In genomic region chr16:16045879-16046278, GRCh38 we compare ENCODE assay signal across 13 cellular contexts.
DNase-seq lines count a peak whose midpoint lies in the region; ATAC-seq and TF ChIP-seq lines count a peak whose summit lies in the region.
"Had no signal": no experiment of that assay in that cellular context is flagged by ENCODE, and none has a peak within 500 bp of the region (broad histone marks: within the 10 kb centered on the region; RNA-seq: fewer than 3 reads in every experiment).

No MANE protein-coding gene starts in this region.

- H3K4me1 Mint-ChIP-seq in activated T-helper 17 cell treated with anti-CD3 and anti-CD28 coated beads, Interleukin-2, amount 50 U/mL, for 72 hours, result peaks cover 5% of the 10 kb centered on the region
- H3K4me1 Mint-ChIP-seq in neural progenitor cell, result peaks cover 3% of the 10 kb centered on the region

- DNase-seq in SK-N-SH (peak; percentile 29), HFF-Myc (ENCODE audit: extremely low read depth, low read depth) (no peak), neural progenitor cell (ENCODE audit: low spot score) (peak; percentile 68), NCI-H1092 treated with DMSO at 0.1 percent for 48 hours (lab: John Stamatoyannopoulos, UW) (no peak), DMS153 treated with DMSO at 0.1 percent for 48 hours (lab: John Stamatoyannopoulos, UW; ENCODE audit: unreplicated experiment) (no peak)
- DNase-seq: dorsolateral prefrontal cortex, naive B cell, NCI-H526 had no signal

- H3K9me3 Mint-ChIP-seq in activated T-helper 17 cell treated with anti-CD3 and anti-CD28 coated beads, Interleukin-2, amount 50 U/mL, for 72 hours, result no peaks in the 10 kb centered on the region
- H3K9me3 Mint-ChIP-seq in neural progenitor cell, result no peaks in the 10 kb centered on the region
- H3K9me3 Mint-ChIP-seq: activated naive CD4-positive, alpha-beta T cell treated with anti-CD3 and anti-CD28 coated beads, Interleukin-2, amount 50 U/mL, for 72 hours; naive B cell had no signal

- H3K27ac Mint-ChIP-seq in activated T-helper 17 cell treated with anti-CD3 and anti-CD28 coated beads, Interleukin-2, amount 50 U/mL, for 72 hours, result no peak overlapping the region
- no peak overlapping the region for H3K27ac Mint-ChIP-seq in neural progenitor cell

- H3K4me1 ChIP-seq in SK-N-SH (ENCODE audit: control insufficient read depth in 1 of 2, insufficient read depth in 2 of 2, low read depth in 1 of 2, low read length in 1 of 2), result peaks cover 4 to 8% of the 10 kb centered on the region in 2 experiments; a peak in 2 of 4 replicates
- peaks cover 5% of the 10 kb centered on the region for H3K4me1 ChIP-seq in neural progenitor cell

- H3F3A ChIP-seq in SK-N-SH (replicated peaks; ENCODE audit: insufficient read depth) (peaks cover 4% of the 10 kb centered on the region), neural progenitor cell (ENCODE audit: low read depth) (no peaks in the 10 kb centered on the region)

- H3K36me3 ChIP-seq in SK-N-SH (replicated peaks in 1 of 2; ENCODE audit: control insufficient read depth in 1 of 2, insufficient read depth in 2 of 2, low read length in 1 of 2), result peaks cover 15 to 27% of the 10 kb centered on the region in 2 experiments
- no peaks in the 10 kb centered on the region for H3K36me3 ChIP-seq in neural progenitor cell

- H3K4me2 ChIP-seq in SK-N-SH (no peak overlapping the region), neural progenitor cell (no peak overlapping the region)

- 96% methylated on average over 7 of the region's 12 CpGs for WGBS in SK-N-SH (ENCODE audit: low lambda C conversion rate)

- no peak for TF ChIP-seq RAD21 in SK-N-SH (IDR thresholded peaks at IDR 0.05; ENCODE audit: low read length)

- H3K4me3 ChIP-seq in SK-N-SH (ENCODE audit: low read depth in 2 of 2, low read length in 1 of 2) (no peak overlapping the region), HFF-Myc (replicated peaks; ENCODE audit: low read depth, low read length) (no peak overlapping the region), neural progenitor cell (no peak overlapping the region)
- H3K4me3 ChIP-seq: dorsolateral prefrontal cortex, thoracic aorta had no signal

- H3K27ac ChIP-seq in SK-N-SH (ENCODE audit: low read depth in 2 of 2, low read length in 1 of 2) (no peak overlapping the region), neural progenitor cell (no peak overlapping the region)
- H3K27ac ChIP-seq: dorsolateral prefrontal cortex, thoracic aorta had no signal

- TF ChIP-seq CTCF in SK-N-SH (IDR thresholded peaks at IDR 0.05) (peak; percentile 38), HFF-Myc (IDR thresholded peaks at IDR 0.05; ENCODE audit: low read depth, low read length, missing control alignments) (peak; percentile 46), neural progenitor cell (IDR thresholded peaks at IDR 0.05) (peak; percentile 54)

- no peak overlapping the region for H3K4me3 Mint-ChIP-seq in activated T-helper 17 cell treated with anti-CD3 and anti-CD28 coated beads, Interleukin-2, amount 50 U/mL, for 72 hours
- H3K4me3 Mint-ChIP-seq in neural progenitor cell, result no peak overlapping the region
- H3K4me3 Mint-ChIP-seq: naive B cell had no signal

- no peak for ATAC-seq in SK-N-SH treated with all-trans-retinoic acid at 6 μM for 48 hours
- peak; percentile 26 for ATAC-seq in activated T-helper 17 cell treated with anti-CD3 and anti-CD28 coated beads, Interleukin-2, amount 50 U/mL, for 72 hours (replicated peaks)
- ATAC-seq in GM19023 (IDR thresholded peaks at IDR 0.05; ENCODE audit: unreplicated experiment), result no peak

- H4K20me1 ChIP-seq in SK-N-SH (ENCODE audit: insufficient read depth), result 0 out of 2 replicates have a peak, but pooled peaks cover 4% of the 10 kb centered on the region
- no peaks in the 10 kb centered on the region for H4K20me1 ChIP-seq in neural progenitor cell (ENCODE audit: low read depth)

- POLR2A ChIA-PET in SK-N-SH (lab: Yijun Ruan, JAX), result interaction anchor here (0.9 kb wide), 1 partner anchor 13 kb away, joined by 3 read pairs; no protein-coding TSS in a partner anchor

- peaks cover 5% of the 10 kb centered on the region; the same call in 1 of the 2 replicates for H3K79me2 ChIP-seq in SK-N-SH (ENCODE audit: insufficient read depth)
- H3K79me2 ChIP-seq in neural progenitor cell (ENCODE audit: low read depth), result no peaks in the 10 kb centered on the region

- TF ChIP-seq EP300 in SK-N-SH (IDR thresholded peaks at IDR 0.05; ENCODE audit: borderline replicate concordance in 1 of 2, low read depth in 1 of 2, low read length in 1 of 2), result no peak

- H2AFZ ChIP-seq in SK-N-SH (ENCODE audit: low read depth) (no peak overlapping the region), neural progenitor cell (replicated peaks) (no peak overlapping the region)

- H3K9me2 ChIP-seq in SK-N-SH, result no peaks in the 10 kb centered on the region

- CTCF ChIA-PET in SK-N-SH (lab: Yijun Ruan, JAX), result interaction anchor here (1.8 kb wide), 1 partner anchor 17 kb away, joined by 8 read pairs; no protein-coding TSS in a partner anchor

- H3K9me3 ChIP-seq in SK-N-SH (no peaks in the 10 kb centered on the region), neural progenitor cell (ENCODE audit: low read depth) (no peaks in the 10 kb centered on the region)
- H3K9me3 ChIP-seq: thoracic aorta had no signal

- H3K27me3 Mint-ChIP-seq in activated T-helper 17 cell treated with anti-CD3 and anti-CD28 coated beads, Interleukin-2, amount 50 U/mL, for 72 hours, result no peaks in the 10 kb centered on the region
- no peaks in the 10 kb centered on the region for H3K27me3 Mint-ChIP-seq in neural progenitor cell (ENCODE audit: insufficient read depth, low read depth)
- H3K27me3 Mint-ChIP-seq: naive B cell had no signal

- H3K9ac ChIP-seq in SK-N-SH (no peak overlapping the region), neural progenitor cell (no peak overlapping the region)

- peaks cover 99% of the 10 kb centered on the region for H3K36me3 Mint-ChIP-seq in activated T-helper 17 cell treated with anti-CD3 and anti-CD28 coated beads, Interleukin-2, amount 50 U/mL, for 72 hours (ENCODE audit: low read depth)
- H3K36me3 Mint-ChIP-seq in neural progenitor cell, result peaks cover 22% of the 10 kb centered on the region

- H3K27me3 ChIP-seq in SK-N-SH (ENCODE audit: insufficient read depth) (no peaks in the 10 kb centered on the region), neural progenitor cell (no peaks in the 10 kb centered on the region)
- H3K27me3 ChIP-seq: dorsolateral prefrontal cortex had no signal

TF ChIP-seq in SK-N-SH, 30 proteins besides CTCF, POLR2A, EP300 and RAD21 (continues in another document):
- TF ChIP-seq IRF3 (IDR thresholded peaks at IDR 0.05; ENCODE audit: low read depth, low read length), result no peak
- no peak for TF ChIP-seq MEF2A (IDR thresholded peaks at IDR 0.05; ENCODE audit: borderline replicate concordance, low read depth)
- TF ChIP-seq RFX5 (IDR thresholded peaks at IDR 0.05; ENCODE audit: low read length), result no peak
- TF ChIP-seq NRF1 (IDR thresholded peaks at IDR 0.05; ENCODE audit: low read depth, low read length), result no peak
- no peak for TF ChIP-seq PBX3 (IDR thresholded peaks at IDR 0.05)

TF ChIP-seq in SK-N-SH treated with all-trans-retinoic acid at 6 μM for 48 hours, 23 proteins besides CTCF, POLR2A, EP300 and RAD21 (continues in another document):
- TF ChIP-seq ZNF70 (CRISPR knock-in tag; IDR thresholded peaks at IDR 0.05) (no peak), BACH2 (CRISPR knock-in tag; IDR thresholded peaks at IDR 0.05; ENCODE audit: borderline replicate concordance) (no peak), RARB (CRISPR knock-in tag; IDR thresholded peaks at IDR 0.05) (no peak), SNAI2 (CRISPR knock-in tag; IDR thresholded peaks at IDR 0.05) (no peak), TCF4 (CRISPR knock-in tag; IDR thresholded peaks at IDR 0.05; ENCODE audit: borderline replicate concordance) (no peak), ZFP3 (CRISPR knock-in tag; IDR thresholded peaks at IDR 0.05) (no peak), ESRRG (CRISPR knock-in tag; IDR thresholded peaks at IDR 0.05) (no peak), PATZ1 (CRISPR knock-in tag; IDR thresholded peaks at IDR 0.05; ENCODE audit: borderline replicate concordance) (no peak), ZNF565 (CRISPR knock-in tag; conservative IDR thresholded peaks at IDR 0.05; ENCODE audit: low read depth) (no peak), OSR1 (CRISPR knock-in tag; IDR thresholded peaks at IDR 0.05) (no peak), TSHZ2 (CRISPR knock-in tag; IDR thresholded peaks at IDR 0.05) (no peak)

Comparison
In these comparisons a context has a peak if more than half of its experiments do, and no peak if none do; other contexts are left out.
1. DNase-seq: peak in SK-N-SH (single experiment) and neural progenitor cell (single experiment); none in HFF-Myc (single experiment), NCI-H1092 treated with DMSO at 0.1 percent for 48 hours (single experiment) and DMS153 treated with DMSO at 0.1 percent for 48 hours (single experiment).
2. Peak in every context shown above with its lines, with median percentiles within 50 percentile points of each other: CTCF ChIP-seq.